ENCODE assay signal across 8 cellular contexts in genomic region chr19:42252365-42253244, GRCh38. TPM values are rescaled to one million over a fixed set of nuclear protein-coding genes. Genes with fewer than 3 reads are reported as not detected.
DNase-seq lines count a peak whose midpoint lies in the region; ATAC-seq lines count a peak whose summit lies in the region.

No MANE protein-coding gene starts in this region.

- peak overlapping the region; percentile 98 for H3K4me3 Mint-ChIP-seq in activated T-helper 1 cell treated with anti-CD3 and anti-CD28 coated beads, Interleukin-12 subunit alpha, Interleukin-12 subunit beta, Interleukin-2, Interleukin-4 antibody, amounts not matched to agents 30 ng/mL and 10 ng/mL and 1 ng/mL, durations not matched to agents 14 hours and 24 hours and 36 hours

- ATAC-seq in GM19463 (IDR thresholded peaks at IDR 0.05; ENCODE audit: unreplicated experiment) = no peak

- in situ Hi-C loops in HAP-1 (cut with MboI; ENCODE audit: low sequenced_read_pairs) = no loop called here

- H3K36me3 Mint-ChIP-seq in activated T-helper 1 cell treated with anti-CD3 and anti-CD28 coated beads, Interleukin-12 subunit alpha, Interleukin-12 subunit beta, Interleukin-2, Interleukin-4 antibody, amounts not matched to agents 30 ng/mL and 10 ng/mL and 1 ng/mL, durations not matched to agents 14 hours and 24 hours and 36 hours (ENCODE audit: low read depth) = peaks cover 8% of the 10 kb centered on the region

- H3K4me1 Mint-ChIP-seq in activated T-helper 1 cell treated with anti-CD3 and anti-CD28 coated beads, Interleukin-12 subunit alpha, Interleukin-12 subunit beta, Interleukin-2, Interleukin-4 antibody, amounts not matched to agents 30 ng/mL and 10 ng/mL and 1 ng/mL, durations not matched to agents 14 hours and 24 hours and 36 hours (ENCODE audit: low read depth) = peaks cover 19% of the 10 kb centered on the region

- peaks cover 20% of the 10 kb centered on the region for H3K4me1 ChIP-seq in HAP-1

- peak overlapping the region; percentile 94 for H3K4me3 ChIP-seq in HAP-1

- peak overlapping the region; percentile 96 for H3K27ac Mint-ChIP-seq in activated T-helper 1 cell treated with anti-CD3 and anti-CD28 coated beads, Interleukin-12 subunit alpha, Interleukin-12 subunit beta, Interleukin-2, Interleukin-4 antibody, amounts not matched to agents 30 ng/mL and 10 ng/mL and 1 ng/mL, durations not matched to agents 14 hours and 24 hours and 36 hours

- intact Hi-C loops in activated T-helper 1 cell treated with anti-CD3 and anti-CD28 coated beads, Interleukin-12 subunit alpha, Interleukin-12 subunit beta, Interleukin-2, Interleukin-4 antibody, amounts not matched to agents 30 ng/mL and 10 ng/mL and 1 ng/mL, durations not matched to agents 14 hours and 24 hours and 36 hours (cut with micrococcal nuclease) = no loop called here

- no peaks in the 10 kb centered on the region for H3K27me3 ChIP-seq in HAP-1 (ENCODE audit: low read depth)

- peaks cover 5% of the 10 kb centered on the region for H3K27me3 Mint-ChIP-seq in activated T-helper 1 cell treated with anti-CD3 and anti-CD28 coated beads, Interleukin-12 subunit alpha, Interleukin-12 subunit beta, Interleukin-2, Interleukin-4 antibody, amounts not matched to agents 30 ng/mL and 10 ng/mL and 1 ng/mL, durations not matched to agents 14 hours and 24 hours and 36 hours (ENCODE audit: insufficient read depth)

- H3K36me3 ChIP-seq in HAP-1 (replicated peaks) = peaks cover 24% of the 10 kb centered on the region

- no peaks in the 10 kb centered on the region for H3K9me3 ChIP-seq in HAP-1

- DNase-seq in 8988T = peak; percentile 18
- peak; percentile 32 to 47 for DNase-seq in HAP-1 (ENCODE audit: low spot score in 2 of 2)
- DNase-seq in activated T-helper 1 cell treated with anti-CD3 and anti-CD28 coated beads, Interleukin-12 subunit alpha, Interleukin-12 subunit beta, Interleukin-2, Interleukin-4 antibody, amounts not matched to agents 30 ng/mL and 10 ng/mL and 1 ng/mL, durations not matched to agents 14 hours and 24 hours and 36 hours (ENCODE audit: low spot score) = no peak
- DNase-seq in globus pallidus (ENCODE audit: low spot score) = peak; percentile 95
- peak; percentile 77 for DNase-seq in occipital lobe (lab: John Stamatoyannopoulos, UW)
- DNase-seq in OCI-M2 (lab: John Stamatoyannopoulos, UW; ENCODE audit: unreplicated experiment) = no peak
- DNase-seq in NCI-H345 treated with DMSO at 0.1 percent for 48 hours (lab: John Stamatoyannopoulos, UW; ENCODE audit: unreplicated experiment) = no peak

- H3K9me3 Mint-ChIP-seq in activated T-helper 1 cell treated with anti-CD3 and anti-CD28 coated beads, Interleukin-12 subunit alpha, Interleukin-12 subunit beta, Interleukin-2, Interleukin-4 antibody, amounts not matched to agents 30 ng/mL and 10 ng/mL and 1 ng/mL, durations not matched to agents 14 hours and 24 hours and 36 hours = no peaks in the 10 kb centered on the region

RNA-seq across cellular contexts. Expression of gene ERF, which starts 2.3 kb away (rescaled TPM):
- 71.9 and 78.4 TPM in 2 replicates for total RNA-seq in activated T-helper 1 cell treated with anti-CD3 and anti-CD28 coated beads, Interleukin-12 subunit alpha, Interleukin-12 subunit beta, Interleukin-2, Interleukin-4 antibody, amounts not matched to agents 30 ng/mL and 10 ng/mL and 1 ng/mL, durations not matched to agents 14 hours and 24 hours and 36 hours
- 7.8 TPM for total RNA-seq in occipital lobe

RNA-seq across cellular contexts. Expression of gene GSK3A, which starts 10.2 kb away (rescaled TPM):
- total RNA-seq in activated T-helper 1 cell treated with anti-CD3 and anti-CD28 coated beads, Interleukin-12 subunit alpha, Interleukin-12 subunit beta, Interleukin-2, Interleukin-4 antibody, amounts not matched to agents 30 ng/mL and 10 ng/mL and 1 ng/mL, durations not matched to agents 14 hours and 24 hours and 36 hours = 56.6 and 57.2 TPM in 2 replicates
- 19.7 TPM for total RNA-seq in occipital lobe

RNA-seq across cellular contexts. Expression of gene CIC, which starts 16.4 kb away (rescaled TPM):
- total RNA-seq in activated T-helper 1 cell treated with anti-CD3 and anti-CD28 coated beads, Interleukin-12 subunit alpha, Interleukin-12 subunit beta, Interleukin-2, Interleukin-4 antibody, amounts not matched to agents 30 ng/mL and 10 ng/mL and 1 ng/mL, durations not matched to agents 14 hours and 24 hours and 36 hours = 66.9 and 68.0 TPM in 2 replicates
- 19.5 TPM for total RNA-seq in occipital lobe

RNA-seq across cellular contexts. Expression of gene ZNF526, which starts 32.5 kb away (rescaled TPM):
- 18.4 and 18.5 TPM in 2 replicates for total RNA-seq in activated T-helper 1 cell treated with anti-CD3 and anti-CD28 coated beads, Interleukin-12 subunit alpha, Interleukin-12 subunit beta, Interleukin-2, Interleukin-4 antibody, amounts not matched to agents 30 ng/mL and 10 ng/mL and 1 ng/mL, durations not matched to agents 14 hours and 24 hours and 36 hours
- total RNA-seq in occipital lobe = 6.4 TPM

RNA-seq across cellular contexts. Expression of gene DEDD2, which starts 35.1 kb away (rescaled TPM):
- total RNA-seq in activated T-helper 1 cell treated with anti-CD3 and anti-CD28 coated beads, Interleukin-12 subunit alpha, Interleukin-12 subunit beta, Interleukin-2, Interleukin-4 antibody, amounts not matched to agents 30 ng/mL and 10 ng/mL and 1 ng/mL, durations not matched to agents 14 hours and 24 hours and 36 hours = 36.9 and 37.9 TPM in 2 replicates
- 20.4 TPM for total RNA-seq in occipital lobe

Comparison
In these comparisons a context has a peak if more than half of its experiments do, and no peak if none do; other contexts are left out.
1. DNase-seq: peak in 8988T (single experiment), HAP-1 (2 of 2), globus pallidus (single experiment) and occipital lobe (single experiment); none in activated T-helper 1 cell treated with anti-CD3 and anti-CD28 coated beads, Interleukin-12 subunit alpha, Interleukin-12 subunit beta, Interleukin-2, Interleukin-4 antibody, amounts not matched to agents 30 ng/mL and 10 ng/mL and 1 ng/mL, durations not matched to agents 14 hours and 24 hours and 36 hours (single experiment), OCI-M2 (single experiment) and NCI-H345 treated with DMSO at 0.1 percent for 48 hours (single experiment).